11 cellular contexts compared by ENCODE assay signal in genomic region chr9:4837768-4838546, GRCh38. TPM values are rescaled to one million over a fixed set of nuclear protein-coding genes. Genes with fewer than 3 reads are reported as not detected.
A peak's percentile ranks its signal among the peaks of the same experiment; 100 is the strongest.
DNase-seq lines count a peak whose midpoint lies in the region; ATAC-seq and TF ChIP-seq lines count a peak whose summit lies in the region.
"Had no signal": no experiment of that assay in that cellular context is flagged by ENCODE, and none has a peak within 500 bp of the region (broad histone marks: within the 10 kb centered on the region; RNA-seq: fewer than 3 reads in every experiment).

No MANE protein-coding gene starts in this region.

- no peak for DNase-seq in activated naive CD4-positive, alpha-beta T cell treated with anti-CD3 and anti-CD28 coated beads, Interleukin-2, amount 50 U/mL, for 72 hours (ENCODE audit: low spot score in 2 of 2)
- no peak for DNase-seq in activated naive CD4-positive, alpha-beta T cell (lab: John Stamatoyannopoulos, UW)
- DNase-seq in activated naive CD8-positive, alpha-beta T cell treated with anti-CD3 and anti-CD28 coated beads for 36 hours: no peak
- DNase-seq in inferior parietal cortex (ENCODE audit: extremely low spot score): peak; percentile 48
- DNase-seq in thoracic aorta (ENCODE audit: low spot score): no peak
- no peak for DNase-seq in body of pancreas
- no peak for DNase-seq in SW 1271 (lab: John Stamatoyannopoulos, UW)
- no peak for DNase-seq in NCI-H2029 treated with DMSO at 0.1 percent for 48 hours (lab: John Stamatoyannopoulos, UW)
- DNase-seq: heart right ventricle, NCI-H524 had no signal

- peaks cover 5% of the 10 kb centered on the region for H3K36me3 ChIP-seq in thoracic aorta
- H3K36me3 ChIP-seq in body of pancreas (replicated peaks in 1 of 2; ENCODE audit: insufficient read depth in 1 of 2, low read depth in 2 of 2): no peaks in the 10 kb centered on the region

- intact Hi-C loops in body of pancreas (cut with DNase I): no loop called here

- peaks cover 25 to 49% of the 10 kb centered on the region in 2 donors for H3K36me3 Mint-ChIP-seq in activated naive CD4-positive, alpha-beta T cell treated with anti-CD3 and anti-CD28 coated beads, Interleukin-2, amount 50 U/mL, for 72 hours
- H3K36me3 Mint-ChIP-seq in activated naive CD8-positive, alpha-beta T cell treated with anti-CD3 and anti-CD28 coated beads for 36 hours: peaks cover 68% of the 10 kb centered on the region

- 69 to 76% methylated on average over 4 of the region's 4 CpGs for WGBS in body of pancreas, 2 donors

- no peaks in the 10 kb centered on the region for H3K9me3 Mint-ChIP-seq in activated naive CD4-positive, alpha-beta T cell treated with anti-CD3 and anti-CD28 coated beads, Interleukin-2, amount 50 U/mL, for 72 hours
- H3K9me3 Mint-ChIP-seq in activated naive CD8-positive, alpha-beta T cell treated with anti-CD3 and anti-CD28 coated beads for 36 hours: no peaks in the 10 kb centered on the region

- H3K27me3 Mint-ChIP-seq in activated naive CD8-positive, alpha-beta T cell treated with anti-CD3 and anti-CD28 coated beads for 36 hours: no peaks in the 10 kb centered on the region

- ATAC-seq in activated naive CD4-positive, alpha-beta T cell treated with anti-CD3 and anti-CD28 coated beads, Interleukin-2, amount 50 U/mL, for 72 hours: peak in 1 of 2 donors; percentile 35
- ATAC-seq in thoracic aorta (ENCODE audit: insufficient number of reproducible peaks, low FRiP score, low read depth) (peak; percentile 28), body of pancreas (no peak)

- H3K4me3 ChIP-seq in thoracic aorta (peak overlapping the region; percentile 7), body of pancreas (no peak overlapping the region)
- H3K4me3 ChIP-seq: heart right ventricle had no signal

- H3K27ac Mint-ChIP-seq in activated naive CD4-positive, alpha-beta T cell treated with anti-CD3 and anti-CD28 coated beads, Interleukin-2, amount 50 U/mL, for 72 hours: peak overlapping the region; percentile 0
- peak overlapping the region; percentile 39 for H3K27ac Mint-ChIP-seq in activated naive CD8-positive, alpha-beta T cell treated with anti-CD3 and anti-CD28 coated beads for 36 hours

- peaks cover 62% of the 10 kb centered on the region for H3K4me1 Mint-ChIP-seq in activated naive CD8-positive, alpha-beta T cell treated with anti-CD3 and anti-CD28 coated beads for 36 hours

- no peak overlapping the region for H3K4me3 Mint-ChIP-seq in activated naive CD8-positive, alpha-beta T cell treated with anti-CD3 and anti-CD28 coated beads for 36 hours

- no peaks in the 10 kb centered on the region for H3K27me3 ChIP-seq in thoracic aorta (replicated peaks; ENCODE audit: insufficient read depth)
- no peaks in the 10 kb centered on the region for H3K27me3 ChIP-seq in body of pancreas
- H3K27me3 ChIP-seq: heart right ventricle had no signal

- peaks cover 19 to 57% of the 10 kb centered on the region in 2 donors for H3K4me1 ChIP-seq in thoracic aorta (ENCODE audit: control insufficient read depth in 1 of 2, low read depth in 2 of 2)
- H3K4me1 ChIP-seq in body of pancreas: peaks cover 47% of the 10 kb centered on the region

- no peak for TF ChIP-seq POLR2A in body of pancreas (IDR thresholded peaks at IDR 0.05)

- TF ChIP-seq CTCF in thoracic aorta (IDR thresholded peaks at IDR 0.05): no peak
- no peak for TF ChIP-seq CTCF in body of pancreas (IDR thresholded peaks at IDR 0.05)

- H3K27ac ChIP-seq in thoracic aorta (peak overlapping the region; percentile 72 to 75), body of pancreas (peak overlapping the region in 1 of 4 donors; percentile 62)
- H3K27ac ChIP-seq: C4-2B had no signal

- H3K9me3 ChIP-seq in thoracic aorta (no peaks in the 10 kb centered on the region), body of pancreas (no peaks in the 10 kb centered on the region)
- H3K9me3 ChIP-seq: heart right ventricle had no signal

RNA-seq across cellular contexts. Expression of gene RCL1, which starts 45.2 kb away (rescaled TPM):
- total RNA-seq in activated naive CD4-positive, alpha-beta T cell treated with anti-CD3 and anti-CD28 coated beads, Interleukin-2, amount 50 U/mL, for 72 hours: 10 to 100 TPM; 18.2 to 32.0 TPM
- 10 to 100 TPM; 37.9 to 38.6 TPM for total RNA-seq in activated naive CD8-positive, alpha-beta T cell treated with anti-CD3 and anti-CD28 coated beads for 36 hours
- 10 to 100 TPM; 29.6 to 62.2 TPM for total RNA-seq in thoracic aorta
- 10 to 100 TPM; 27.0 to 49.4 TPM for total RNA-seq in body of pancreas
